In the genomic region with DNA sequence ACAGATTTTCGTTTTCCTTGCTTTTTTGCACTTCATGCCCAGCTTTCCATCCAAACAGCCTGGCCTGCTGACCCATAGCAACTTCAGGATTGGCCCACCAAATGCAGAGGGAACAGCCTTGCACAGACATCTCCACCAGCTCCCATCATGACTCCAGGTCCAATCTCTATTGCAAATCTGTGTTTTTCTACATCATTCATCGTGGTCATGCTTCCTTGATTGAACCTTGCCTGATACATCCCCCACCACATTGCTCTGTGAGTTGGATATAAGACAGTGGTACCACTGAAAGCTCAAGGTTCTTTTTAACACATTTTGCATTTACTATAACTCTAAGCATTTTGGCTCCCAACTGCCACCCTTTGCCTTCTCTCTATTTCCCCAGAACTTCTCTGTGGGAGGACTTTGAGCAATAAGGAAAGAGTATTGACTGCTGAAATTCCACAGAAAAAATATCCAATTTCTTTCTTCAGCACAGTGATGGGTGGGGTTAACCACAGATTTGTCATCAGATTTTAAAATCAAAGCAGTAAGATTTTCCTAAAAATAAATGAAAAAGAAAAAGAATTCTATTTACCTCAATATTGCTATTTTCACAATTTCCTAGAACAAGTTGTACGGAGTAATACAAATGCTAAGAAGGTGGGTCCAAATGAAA, we compare ENCODE assay signal across 11 cellular contexts.
A peak's percentile ranks its signal among the peaks of the same experiment; 100 is the strongest.
DNase-seq lines count a peak whose midpoint lies in the region; ATAC-seq and TF ChIP-seq lines count a peak whose summit lies in the region.
"Had no signal": no experiment of that assay in that cellular context is flagged by ENCODE, and none has a peak within 500 bp of the region (broad histone marks: within the 10 kb centered on the region; RNA-seq: fewer than 3 reads in every experiment).

No MANE protein-coding gene starts in this region.

- no peaks in the 10 kb centered on the region for H3K79me1 ChIP-seq in mesendoderm (ENCODE audit: low read length)

- WGBS in mesendoderm (ENCODE audit: extremely low coverage, insufficient coverage, low lambda C conversion rate): no CpG with 5 or more reads among the region's 3 CpGs
- WGBS in testis, 2 donors: 83 to 85% methylated on average over 3 of the region's 3 CpGs

- no peak overlapping the region for H3K9ac ChIP-seq in mesendoderm (ENCODE audit: low read length)

- H3K79me2 ChIP-seq in mesendoderm (ENCODE audit: control insufficient read depth, insufficient read depth, low read length): no peaks in the 10 kb centered on the region

- no peak overlapping the region for H2AK5ac ChIP-seq in mesendoderm (ENCODE audit: low read length)

- intact Hi-C loops in dorsolateral prefrontal cortex (cut with DNase I): loop anchor here in 1 of 2 donors (10.0 kb wide), 1 partner anchor 435 kb away; no protein-coding TSS in a partner anchor
- intact Hi-C loops in testis (cut with DNase I; ENCODE audit: low total_unique reads): no loop called here

- no peak overlapping the region for H2BK15ac ChIP-seq in mesendoderm (replicated peaks; ENCODE audit: low read depth)

- H2BK120ac ChIP-seq in mesendoderm (ENCODE audit: low read depth, low read length): no peak overlapping the region

- H3K56ac ChIP-seq in mesendoderm (ENCODE audit: low read length): peak overlapping the region; percentile 15

- no peak for TF ChIP-seq CTCF in Peyer's patch (IDR thresholded peaks at IDR 0.05)
- no peak for TF ChIP-seq CTCF in dorsolateral prefrontal cortex (IDR thresholded peaks at IDR 0.05 in 54 of 56, conservative IDR thresholded peaks at IDR 0.05 in 2 of 56; ENCODE audit: low read depth in 1 of 56, partially characterized antibody in 56 of 56)
- no peak for TF ChIP-seq CTCF in testis (IDR thresholded peaks at IDR 0.05)

- H2BK5ac ChIP-seq in mesendoderm (ENCODE audit: low read length): no peak overlapping the region

- TF ChIP-seq POLR2A in Peyer's patch (IDR thresholded peaks at IDR 0.05) (no peak), testis (IDR thresholded peaks at IDR 0.05) (no peak)

- H3K27me3 ChIP-seq in Peyer's patch (no peaks in the 10 kb centered on the region), dorsolateral prefrontal cortex (no peaks in the 10 kb centered on the region), mesendoderm (ENCODE audit: insufficient read depth, low read length, poor library complexity) (no peaks in the 10 kb centered on the region), testis (no peaks in the 10 kb centered on the region)

- no peak overlapping the region for H3K4ac ChIP-seq in mesendoderm (ENCODE audit: low read depth, low read length)

- H3K36me3 ChIP-seq in Peyer's patch: no peaks in the 10 kb centered on the region
- no peaks in the 10 kb centered on the region for H3K36me3 ChIP-seq in mesendoderm (ENCODE audit: control insufficient read depth, insufficient read depth, low read length)
- H3K36me3 ChIP-seq in testis (ENCODE audit: low read depth, missing control alignments): no peaks in the 10 kb centered on the region

- H4K8ac ChIP-seq in mesendoderm (ENCODE audit: low read depth, low read length): no peak overlapping the region

- H3K4me3 ChIP-seq in Peyer's patch (no peak overlapping the region), dorsolateral prefrontal cortex (no peak overlapping the region), mesendoderm (ENCODE audit: low read length) (no peak overlapping the region), testis (no peak overlapping the region)

- peak overlapping the region; percentile 29 to 83 (median 61) for H3K27ac ChIP-seq in Peyer's patch
- peak overlapping the region in 58 of 59 donors; percentile 46 to 99 (median 94) for H3K27ac ChIP-seq in dorsolateral prefrontal cortex
- H3K27ac ChIP-seq in mesendoderm (ENCODE audit: low read depth, low read length): no peak overlapping the region
- peak overlapping the region; percentile 0 to 73 for H3K27ac ChIP-seq in testis
- H3K27ac ChIP-seq: C4-2B had no signal

- H4K5ac ChIP-seq in mesendoderm (ENCODE audit: low read length): no peak overlapping the region

- H3K23ac ChIP-seq in mesendoderm (ENCODE audit: low read length): no peak overlapping the region

- no peaks in the 10 kb centered on the region for H3K4me1 ChIP-seq in Peyer's patch
- no peaks in the 10 kb centered on the region for H3K4me1 ChIP-seq in mesendoderm (ENCODE audit: control insufficient read depth, low read depth, low read length)
- H3K4me1 ChIP-seq in testis: peaks cover 15% of the 10 kb centered on the region

- no peaks in the 10 kb centered on the region for H3K9me3 ChIP-seq in Peyer's patch
- H3K9me3 ChIP-seq in testis: no peaks in the 10 kb centered on the region

- no peak overlapping the region for H3K4me2 ChIP-seq in mesendoderm (ENCODE audit: low read length)

- ATAC-seq in HG02840 (IDR thresholded peaks at IDR 0.05; ENCODE audit: low FRiP score, unreplicated experiment): no peak
- ATAC-seq in HG03378 (IDR thresholded peaks at IDR 0.05; ENCODE audit: unreplicated experiment): no peak

- no peak overlapping the region for H3K18ac ChIP-seq in mesendoderm (ENCODE audit: low read length)

- DNase-seq in Peyer's patch: no peak
- DNase-seq in dorsolateral prefrontal cortex: no peak
- DNase-seq in mesendoderm: no peak
- no peak for DNase-seq in testis
- no peak for DNase-seq in NCI-H2081 treated with DMSO at 0.1 percent for 48 hours (lab: John Stamatoyannopoulos, UW)
- no peak for DNase-seq in DMS153 (lab: John Stamatoyannopoulos, UW)
- DNase-seq: activated CD8-positive, alpha-beta memory T cell treated with anti-CD3 and anti-CD28 coated beads, Interleukin-2, amount 50 U/mL, for 48 hours; OCI-M1 had no signal
